9 cellular contexts compared by ENCODE assay signal in genomic region chr3:182618085-182618732, GRCh38.
DNase-seq lines count a peak whose midpoint lies in the region; ATAC-seq and TF ChIP-seq lines count a peak whose summit lies in the region.
"Had no signal": no experiment of that assay in that cellular context is flagged by ENCODE, and none has a peak within 500 bp of the region (broad histone marks: within the 10 kb centered on the region; RNA-seq: fewer than 3 reads in every experiment).

No MANE protein-coding gene starts in this region.

- 31 to 40% (median 35%) methylated on average over 8 of the region's 8 CpGs for WGBS in stomach, 5 donors

- H3K4me3 Mint-ChIP-seq in T-helper 17 cell, result no peak overlapping the region

- no peak for TF ChIP-seq POLR2A in stomach (IDR thresholded peaks at IDR 0.05)

- no peaks in the 10 kb centered on the region for H3K9me3 ChIP-seq in left ventricle myocardium inferior (replicated peaks)
- no peaks in the 10 kb centered on the region for H3K9me3 ChIP-seq in stomach
- H3K9me3 ChIP-seq in T-helper 17 cell (ENCODE audit: control insufficient read depth, low read length, poor library complexity, severe bottlenecking), result no peaks in the 10 kb centered on the region
- H3K9me3 ChIP-seq: BLaER1 had no signal

- peaks cover 35% of the 10 kb centered on the region for H3K27me3 Mint-ChIP-seq in T-helper 17 cell

- peaks cover 3% of the 10 kb centered on the region for H3K4me1 Mint-ChIP-seq in T-helper 17 cell

- intact Hi-C loops in left ventricle myocardium inferior (cut with micrococcal nuclease), result no loop called here
- intact Hi-C loops in Right ventricle myocardium inferior (cut with DNase I), result no loop called here
- intact Hi-C loops in stomach (cut with DNase I; ENCODE audit: low total_unique reads), result loop anchor here (10.0 kb wide), 1 partner anchor 913 kb away; no protein-coding TSS in a partner anchor

- H3K36me3 ChIP-seq in left ventricle myocardium inferior (no peaks in the 10 kb centered on the region), stomach (no peaks in the 10 kb centered on the region)
- H3K36me3 ChIP-seq: BLaER1 had no signal

- no peaks in the 10 kb centered on the region for H3K36me3 Mint-ChIP-seq in T-helper 17 cell (ENCODE audit: low read depth)

- peaks cover 5% of the 10 kb centered on the region for H3K27me3 ChIP-seq in left ventricle myocardium inferior (ENCODE audit: low read depth)
- H3K27me3 ChIP-seq in stomach, result no peaks in the 10 kb centered on the region
- H3K27me3 ChIP-seq: BLaER1 had no signal

- no peak overlapping the region for H3K4me3 ChIP-seq in left ventricle myocardium inferior
- no peak overlapping the region for H3K4me3 ChIP-seq in stomach
- H3K4me3 ChIP-seq: BLaER1 had no signal

- no peak for TF ChIP-seq EP300 in stomach (IDR thresholded peaks at IDR 0.05)

- no peak overlapping the region for H3K27ac Mint-ChIP-seq in T-helper 17 cell

- H3K27ac ChIP-seq in left ventricle myocardium inferior (replicated peaks), result no peak overlapping the region
- H3K27ac ChIP-seq in stomach, result no peak overlapping the region
- H3K27ac ChIP-seq: BLaER1 had no signal

- no peak for DNase-seq in left ventricle myocardium inferior
- DNase-seq in Right ventricle myocardium inferior (ENCODE audit: missing footprints), result no peak
- peak; percentile 12 for DNase-seq in NCI-H82 treated with DMSO at 0.1 percent for 48 hours (lab: John Stamatoyannopoulos, UW; ENCODE audit: unreplicated experiment)
- no peak for DNase-seq in stomach
- no peak for DNase-seq in GDM1 (lab: John Stamatoyannopoulos, UW)
- no peak for DNase-seq in T-helper 17 cell

- H3K4me1 ChIP-seq in left ventricle myocardium inferior (no peaks in the 10 kb centered on the region), stomach (peaks cover 0 to 10% (median 0%) of the 10 kb centered on the region in 4 donors)

- no peak for ATAC-seq in Right ventricle myocardium inferior
- ATAC-seq in esophagus mucosa, result peak; percentile 74
- ATAC-seq in T-helper 17 cell, result no peak
- no peak for ATAC-seq in HG03135 (IDR thresholded peaks at IDR 0.05; ENCODE audit: unreplicated experiment)

- TF ChIP-seq CTCF in left ventricle myocardium inferior (IDR thresholded peaks at IDR 0.05; ENCODE audit: borderline replicate concordance), result peak; percentile 28
- TF ChIP-seq CTCF in stomach (IDR thresholded peaks at IDR 0.05), result peak in 4 of 7 experiments; percentile 7 to 55 (median 32)
